In the genomic region with DNA sequence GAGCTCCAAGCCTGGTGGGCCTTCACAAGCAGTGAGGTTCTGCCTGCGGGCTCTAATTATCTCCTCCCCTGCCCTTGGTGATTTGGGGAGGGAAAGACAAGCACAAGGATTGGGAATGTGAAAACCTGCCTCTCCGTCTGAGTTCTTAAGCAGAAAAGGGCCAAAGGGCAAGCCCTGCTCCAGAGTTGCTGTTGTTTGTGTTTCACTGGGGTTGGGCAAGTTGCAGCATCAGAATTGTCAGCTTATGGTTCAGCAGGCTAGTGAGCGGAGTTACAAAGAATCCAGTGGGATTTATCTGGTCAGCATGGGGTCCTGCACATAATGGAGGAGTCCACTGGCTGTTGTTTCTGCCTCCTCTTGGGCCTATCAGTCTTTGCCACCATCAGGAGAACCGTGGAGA, we compare ENCODE assay signal across 22 cellular contexts.
"Had no signal": no experiment of that assay in that cellular context is flagged by ENCODE, and none has a peak within 500 bp of the region (broad histone marks: within the 10 kb centered on the region; RNA-seq: fewer than 3 reads in every experiment).

No MANE protein-coding gene starts in this region.

- H3K27ac ChIP-seq: coronary artery, esophagus squamous epithelium, left lung, neutrophil, thyroid gland, uterus had no signal

- H3K36me3 ChIP-seq: esophagus squamous epithelium, left lung, neutrophil, thyroid gland, uterus had no signal

- H3K9me3 ChIP-seq: esophagus squamous epithelium, left lung, neutrophil, thyroid gland, uterus had no signal

- H3K27me3 ChIP-seq: esophagus squamous epithelium, left lung, neutrophil, thyroid gland had no signal

- H3K4me3 Mint-ChIP-seq: activated CD4-positive, alpha-beta T cell treated with anti-CD3 and anti-CD28 coated beads, Interleukin-2, amount 10 ng/mL, durations not matched to agents 7 days and 5 days; activated CD8-positive, alpha-beta T cell treated with anti-CD3 and anti-CD28 coated beads, Interleukin-2, amount 10 ng/mL, durations not matched to agents 7 days and 5 days; naive B cell had no signal

- H3K27ac Mint-ChIP-seq: activated CD4-positive, alpha-beta T cell treated with anti-CD3 and anti-CD28 coated beads, Interleukin-2, amount 10 ng/mL, durations not matched to agents 7 days and 5 days; activated CD8-positive, alpha-beta T cell treated with anti-CD3 and anti-CD28 coated beads, Interleukin-2, amount 10 ng/mL, durations not matched to agents 7 days and 5 days; naive B cell had no signal

- H3K9me3 Mint-ChIP-seq: activated CD4-positive, alpha-beta T cell treated with anti-CD3 and anti-CD28 coated beads, Interleukin-2, amount 10 ng/mL, durations not matched to agents 7 days and 5 days had no signal

- H3K4me1 Mint-ChIP-seq: activated CD4-positive, alpha-beta T cell treated with anti-CD3 and anti-CD28 coated beads, Interleukin-2, amount 10 ng/mL, durations not matched to agents 7 days and 5 days; naive B cell had no signal

- ATAC-seq: activated CD4-positive, CD25-positive, alpha-beta regulatory T cell treated with anti-CD3 and anti-CD28 coated beads, Interleukin-2, amount 50 U/mL, for 24 hours; activated CD8-positive, alpha-beta T cell treated with anti-CD3 and anti-CD28 coated beads, Interleukin-2, amount 10 ng/mL, durations not matched to agents 7 days and 5 days; left lung had no signal

- H3K4me1 ChIP-seq: esophagus squamous epithelium, left lung, thyroid gland, uterus had no signal

- FAIRE-seq: keratinocyte had no signal

- H3K4me3 ChIP-seq: coronary artery, esophagus squamous epithelium, left lung, thyroid gland, uterus had no signal

- DNase-seq: activated CD4-positive, alpha-beta T cell treated with anti-CD3 and anti-CD28 coated beads, Interleukin-2, amount 10 ng/mL, durations not matched to agents 7 days and 5 days; activated CD8-positive, alpha-beta memory T cell treated with anti-CD3 and anti-CD28 coated beads, Interleukin-2, amount 50 U/mL, for 4 hours; activated CD8-positive, alpha-beta T cell treated with anti-CD3 and anti-CD28 coated beads, Interleukin-2, amount 10 ng/mL, durations not matched to agents 7 days and 5 days; activated effector memory CD4-positive, alpha-beta T cell treated with Interleukin-2 at 50 U/mL for 16 hours; activated naive CD4-positive, alpha-beta T cell treated with anti-CD3 and anti-CD28 coated beads, Interleukin-2, amount 50 U/mL, for 16 hours; activated T-cell treated with anti-CD3 and anti-CD28 coated beads, Interleukin-2, amount 50 U/mL, for 48 hours; aorta; effector CD8-positive, alpha-beta T cell; esophagus squamous epithelium; left lung; mammary epithelial cell; naive B cell; retina; stimulated activated CD4-positive, alpha-beta T cell treated with anti-CD3 and anti-CD28 coated beads, Interleukin-2, amount 100 ng/mL, for 24 hours; stimulated activated naive CD4-positive, alpha-beta T cell treated with Interleukin-2 at 50 U/mL for 16 hours; T1000; thyroid gland; uterus had no signal

- H3K36me3 Mint-ChIP-seq: naive B cell had no signal

- H3K27me3 Mint-ChIP-seq: activated CD4-positive, alpha-beta T cell treated with anti-CD3 and anti-CD28 coated beads, Interleukin-2, amount 10 ng/mL, durations not matched to agents 7 days and 5 days had no signal
